Comparison of ENCODE assay signal across 10 cellular contexts in genomic region chr17:48615212-48615962, GRCh38. TPM values are rescaled to one million over a fixed set of nuclear protein-coding genes. Genes with fewer than 3 reads are reported as not detected.
DNase-seq lines count a peak whose midpoint lies in the region; ATAC-seq, FAIRE-seq and TF ChIP-seq lines count a peak whose summit lies in the region.
"Had no signal": no experiment of that assay in that cellular context is flagged by ENCODE, and none has a peak within 500 bp of the region (broad histone marks: within the 10 kb centered on the region; RNA-seq: fewer than 3 reads in every experiment).

Gene HOXB8 (minus strand): TSS chr17:48615292. CDS start chr17:48614704, 588 bp downstream.

- H3K36me3 Mint-ChIP-seq in Caco-2 (ENCODE audit: insufficient read depth, unreplicated experiment) = peaks cover 16% of the 10 kb centered on the region
- H3K36me3 Mint-ChIP-seq in endodermal cell (ENCODE audit: low read depth) = no peaks in the 10 kb centered on the region

- H2AFZ ChIP-seq in Loucy (ENCODE audit: low read length) = no peak within 1 kb of the TSS
- H2AFZ ChIP-seq in H1 (ENCODE audit: low read length) = no peak within 1 kb of the TSS

- no peak for TF ChIP-seq RAD21 in H1 (IDR thresholded peaks at IDR 0.05 in 1 of 2, conservative IDR thresholded peaks at IDR 0.05 in 1 of 2; ENCODE audit: low read depth in 2 of 2, low read length in 2 of 2)

- H3K4me3 Mint-ChIP-seq in Caco-2 (ENCODE audit: unreplicated experiment) (peak within 1 kb of the TSS; percentile 86), endodermal cell (no peak within 1 kb of the TSS)

- TF ChIP-seq POLR2A in H1 (IDR thresholded peaks at IDR 0.05; ENCODE audit: control extremely low read depth in 1 of 2, low read depth in 2 of 2, low read length in 2 of 2) = no peak

- POLR2A ChIA-PET in Caco-2 (lab: Charles Lee) = interaction anchor here (0.6 kb wide), 1 partner anchor 276 kb away, joined by 6 read pairs; no protein-coding TSS in a partner anchor
- POLR2A ChIA-PET in H1 (lab: Charles Lee; ENCODE audit: partially characterized antibody) = interaction anchor here (1.2 kb wide), 1 partner anchor 18 kb away, joined by 3 read pairs; no protein-coding TSS in a partner anchor

- no peak for ATAC-seq in upper lobe of right lung

- no peak for TF ChIP-seq EP300 in H1 (IDR thresholded peaks at IDR 0.05; ENCODE audit: borderline replicate concordance in 1 of 2, low read depth in 2 of 2, low read length in 2 of 2)

- H3F3A ChIP-seq in Loucy (ENCODE audit: low read depth) = peaks cover 12% of the 10 kb centered on the region; the same call in 1 of the 2 replicates

- no peak within 1 kb of the TSS for H3K56ac ChIP-seq in H1 (replicated peaks; ENCODE audit: insufficient read length, low read depth, low read length)

- H3K18ac ChIP-seq in H1 (ENCODE audit: extremely low read depth, low read length) = no peak within 1 kb of the TSS

- no peak within 1 kb of the TSS for H2BK20ac ChIP-seq in H1 (ENCODE audit: low read length)

- CTCF ChIA-PET in Caco-2 (lab: Charles Lee) = interaction anchor here (0.6 to 1.5 kb wide), 5 partner anchors 10 to 550 kb away, joined by 3 to 16 read pairs (median 3); no protein-coding TSS in a partner anchor
- CTCF ChIA-PET in H1 (lab: Charles Lee; ENCODE audit: partially characterized antibody) = interaction anchor here (0.5 to 5.4 kb wide), 10 partner anchors 9 to 947 kb away, joined by 3 to 30 read pairs (median 4); partner anchors contain the start of gene HOXB9

- no peak within 1 kb of the TSS for H2BK5ac ChIP-seq in H1 (ENCODE audit: low read depth, low read length)

- no peak for TF ChIP-seq CTCF in Caco-2 (IDR thresholded peaks at IDR 0.05; ENCODE audit: insufficient read depth in 1 of 2, low read depth in 1 of 2, low read length in 1 of 2, severe bottlenecking in 1 of 2, unreplicated experiment in 1 of 2)
- TF ChIP-seq CTCF in Loucy (conservative IDR thresholded peaks at IDR 0.05; ENCODE audit: low read length) = no peak
- TF ChIP-seq CTCF in H1 (IDR thresholded peaks at IDR 0.05; ENCODE audit: control extremely low read depth in 1 of 3, insufficient read depth in 1 of 3, low read depth in 1 of 3, low read length in 3 of 3) = no peak
- no peak for TF ChIP-seq CTCF in endodermal cell (conservative IDR thresholded peaks at IDR 0.05)
- no peak for TF ChIP-seq CTCF in upper lobe of right lung (IDR thresholded peaks at IDR 0.05)

- no peak within 1 kb of the TSS for H3K14ac ChIP-seq in H1 (ENCODE audit: insufficient read length)

- H4K20me1 ChIP-seq in Loucy (ENCODE audit: insufficient read depth, low read length, poor library complexity, severe bottlenecking) = peaks cover 9% of the 10 kb centered on the region
- H4K20me1 ChIP-seq in H1 (replicated peaks in 1 of 2; ENCODE audit: control insufficient read depth in 1 of 2, insufficient read depth in 2 of 2, low read length in 2 of 2) = peaks cover 18 to 32% of the 10 kb centered on the region in 2 experiments

- BruUV-seq in Caco-2 (replicated peaks; lab: Mats Ljungman, UMichigan) = no TSS peak

- H3K4ac ChIP-seq in H1 (replicated peaks; ENCODE audit: insufficient read length, low read depth, low read length) = no peak within 1 kb of the TSS

- H3K9me3 Mint-ChIP-seq in Caco-2 (ENCODE audit: unreplicated experiment) (no peaks in the 10 kb centered on the region), endodermal cell (peaks cover 2% of the 10 kb centered on the region)

- H3K79me2 ChIP-seq in Loucy (ENCODE audit: insufficient read depth, low read length) (peaks cover 97% of the 10 kb centered on the region), H1 (ENCODE audit: control insufficient read depth in 1 of 2, insufficient read depth in 2 of 2, low read length in 2 of 2) (no peaks in the 10 kb centered on the region)

- no peak within 1 kb of the TSS; the same call in 1 of the 2 replicates for H2BK12ac ChIP-seq in H1 (ENCODE audit: low read depth, low read length)

- H2BK120ac ChIP-seq in H1 (replicated peaks; ENCODE audit: low read depth, low read length) = no peak within 1 kb of the TSS

- H4K8ac ChIP-seq in H1 (ENCODE audit: extremely low read depth, insufficient read depth, low read length) = no peak within 1 kb of the TSS; the same call in 1 of the 2 replicates

- DNase-seq in Caco-2 (no peak), H1 (ENCODE audit: low read depth in 1 of 2, low spot score in 2 of 2) (no peak), GM03348 (ENCODE audit: low spot score) (no peak), endodermal cell (no peak), NCI-H748 (lab: John Stamatoyannopoulos, UW; ENCODE audit: unreplicated experiment) (no peak), upper lobe of right lung (no peak)
- DNase-seq: glutamatergic neuron, NCI-H226 had no signal

- no peaks in the 10 kb centered on the region for H3K79me1 ChIP-seq in H1 (ENCODE audit: low read depth, low read length)

- no peak for FAIRE-seq in H1 (lab: Jason Lieb, UNC)

- H3K23me2 ChIP-seq in H1 (ENCODE audit: low read depth, low read length) = 0 out of 2 replicates have a peak, but pooled peaks cover under 1% of the 10 kb centered on the region

- H3K4me3 ChIP-seq in Caco-2 (ENCODE audit: low read depth, low read length) (peak within 1 kb of the TSS; percentile 6; the same call in 1 of the 2 replicates), Loucy (ENCODE audit: low read length, poor library complexity, severe bottlenecking) (peak within 1 kb of the TSS; percentile 89), H1 (ENCODE audit: extremely low read depth in 1 of 4, insufficient read depth in 2 of 4, low read depth in 3 of 4, low read length in 4 of 4) (no peak within 1 kb of the TSS), rectal smooth muscle tissue (ENCODE audit: low read length) (peak within 1 kb of the TSS; percentile 47), endodermal cell (ENCODE audit: low read length) (no peak within 1 kb of the TSS), upper lobe of right lung (no peak within 1 kb of the TSS)

- H3K27ac ChIP-seq in H1 (ENCODE audit: low read depth, low read length) (no peak within 1 kb of the TSS), rectal smooth muscle tissue (ENCODE audit: low read depth, low read length) (no peak within 1 kb of the TSS), endodermal cell (ENCODE audit: low read depth, low read length) (no peak within 1 kb of the TSS), upper lobe of right lung (no peak within 1 kb of the TSS)

- H3K23ac ChIP-seq in H1 (ENCODE audit: insufficient read length) = no peak within 1 kb of the TSS

- intact Hi-C loops in Caco-2 (cut with micrococcal nuclease; ENCODE audit: unreplicated experiment) = no loop called here
- intact Hi-C loops in upper lobe of right lung (cut with DNase I) = loop anchor here (10.0 kb wide), 1 partner anchor 271 kb away; no protein-coding TSS in a partner anchor

- no peak within 1 kb of the TSS for H3K27ac Mint-ChIP-seq in Caco-2 (ENCODE audit: unreplicated experiment)
- no peak within 1 kb of the TSS for H3K27ac Mint-ChIP-seq in endodermal cell

- H3K9ac ChIP-seq in Loucy (ENCODE audit: low read depth, low read length, poor library complexity, severe bottlenecking) = peak within 1 kb of the TSS; percentile 100
- H3K9ac ChIP-seq in H1 (replicated peaks in 1 of 4; ENCODE audit: extremely low read depth in 1 of 4, low read depth in 3 of 4, low read length in 3 of 4) = no peak within 1 kb of the TSS
- no peak within 1 kb of the TSS for H3K9ac ChIP-seq in rectal smooth muscle tissue (ENCODE audit: low read length)
- H3K9ac ChIP-seq in endodermal cell (ENCODE audit: extremely low read depth, low read length, poor library complexity, severe bottlenecking) = no peak within 1 kb of the TSS

- H3K27me3 ChIP-seq in Caco-2 (replicated peaks; ENCODE audit: control insufficient read depth, insufficient read depth, low read length) = peaks cover 15% of the 10 kb centered on the region
- peaks cover 21% of the 10 kb centered on the region for H3K27me3 ChIP-seq in Loucy (ENCODE audit: insufficient read depth, low read length, poor library complexity, severe bottlenecking)
- H3K27me3 ChIP-seq in H1 (replicated peaks in 1 of 4; ENCODE audit: control insufficient read depth in 3 of 4, extremely low read depth in 1 of 4, insufficient read depth in 3 of 4, low read length in 3 of 4) = peaks cover 98 to 100% (median 99%) of the 10 kb centered on the region in 4 experiments
- peaks cover 43% of the 10 kb centered on the region for H3K27me3 ChIP-seq in rectal smooth muscle tissue (ENCODE audit: control insufficient read depth, insufficient read depth, low read length)
- peaks cover 100% of the 10 kb centered on the region for H3K27me3 ChIP-seq in endodermal cell (ENCODE audit: control insufficient read depth, insufficient read depth, low read length, poor library complexity, severe bottlenecking)
- H3K27me3 ChIP-seq in upper lobe of right lung = peaks cover 96% of the 10 kb centered on the region

- no peak within 1 kb of the TSS for H2AK5ac ChIP-seq in H1 (ENCODE audit: low read depth, low read length)

- no peak within 1 kb of the TSS for H4K5ac ChIP-seq in H1 (ENCODE audit: insufficient read length, low read depth, low read length)

- peak within 1 kb of the TSS; percentile 98 for H3K4me2 ChIP-seq in Loucy (ENCODE audit: low read depth, low read length, poor library complexity, severe bottlenecking)
- H3K4me2 ChIP-seq in H1 (ENCODE audit: insufficient read depth in 1 of 2, low read depth in 2 of 2, low read length in 2 of 2) = peak within 1 kb of the TSS in 1 of 2 experiments; percentile 26; a peak in 2 of 4 replicates

- WGBS in H1 (ENCODE audit: extremely low coverage in 1 of 2, insufficient coverage in 1 of 2, insufficient read length in 1 of 2, insufficient replicate concordance in 2 of 2, low coverage in 1 of 2, low lambda C conversion rate in 2 of 2, missing lambda C conversion rate in 1 of 2), 2 experiments = 24% methylated on average over 31 of the region's 34 CpGs; no CpG with 5 or more reads in 1 of the 2 experiments
- WGBS in endodermal cell (ENCODE audit: insufficient coverage in 1 of 2, insufficient read length in 1 of 2), 2 experiments = 10 to 14% methylated on average over 8 to 30 of the region's 34 CpGs

- H3K36me3 ChIP-seq in Caco-2 (ENCODE audit: control insufficient read depth, insufficient read depth, low read length) = no peaks in the 10 kb centered on the region
- no peaks in the 10 kb centered on the region for H3K36me3 ChIP-seq in Loucy (ENCODE audit: insufficient read depth, low read length)
- H3K36me3 ChIP-seq in H1 (ENCODE audit: control insufficient read depth in 2 of 4, insufficient read depth in 4 of 4, low read length in 3 of 4) = peaks cover 0 to 15% (median 0%) of the 10 kb centered on the region in 4 experiments; a peak in 1 of 8 replicates
- H3K36me3 ChIP-seq in rectal smooth muscle tissue (ENCODE audit: control insufficient read depth, insufficient read depth, low read length) = no peaks in the 10 kb centered on the region
- no peaks in the 10 kb centered on the region for H3K36me3 ChIP-seq in endodermal cell (ENCODE audit: control insufficient read depth, insufficient read depth, low read length)
- no peaks in the 10 kb centered on the region for H3K36me3 ChIP-seq in upper lobe of right lung

- peaks cover 57% of the 10 kb centered on the region for H3K27me3 Mint-ChIP-seq in Caco-2 (ENCODE audit: insufficient read depth, unreplicated experiment)
- peaks cover 99% of the 10 kb centered on the region for H3K27me3 Mint-ChIP-seq in endodermal cell (ENCODE audit: insufficient read depth)

- H3K9me3 ChIP-seq in Caco-2 (no peaks in the 10 kb centered on the region), Loucy (ENCODE audit: insufficient read depth, low read depth, low read length) (no peaks in the 10 kb centered on the region), H1 (ENCODE audit: insufficient read depth in 2 of 2, low read depth in 1 of 2, low read length in 1 of 2) (no peaks in the 10 kb centered on the region; a peak in 1 of 4 replicates), endodermal cell (ENCODE audit: control insufficient read depth, low read length) (no peaks in the 10 kb centered on the region), upper lobe of right lung (no peaks in the 10 kb centered on the region)

- H3K4me1 ChIP-seq in Caco-2 (peaks cover 4% of the 10 kb centered on the region), Loucy (ENCODE audit: insufficient read depth, low read length, poor library complexity, severe bottlenecking) (peaks cover 25% of the 10 kb centered on the region), H1 (replicated peaks in 1 of 4; ENCODE audit: control insufficient read depth in 3 of 4, insufficient read depth in 4 of 4, low read length in 3 of 4) (peaks cover 0 to 9% (median 6%) of the 10 kb centered on the region in 4 experiments; a peak in 5 of 7 replicates), rectal smooth muscle tissue (ENCODE audit: control insufficient read depth, insufficient read depth, low read length) (peaks cover 5% of the 10 kb centered on the region), endodermal cell (ENCODE audit: control insufficient read depth, insufficient read depth, low read length) (peaks cover 2% of the 10 kb centered on the region), upper lobe of right lung (peaks cover 26% of the 10 kb centered on the region)

- no peaks in the 10 kb centered on the region for H3K9me2 ChIP-seq in Loucy (replicated peaks; ENCODE audit: low read depth, low read length)

- no peak within 1 kb of the TSS for H4K91ac ChIP-seq in H1 (replicated peaks; ENCODE audit: insufficient read length, low read length)

- H3K4me1 Mint-ChIP-seq in Caco-2 (ENCODE audit: low read depth, unreplicated experiment) (peaks cover 50% of the 10 kb centered on the region), endodermal cell (peaks cover 9% of the 10 kb centered on the region)

- no peak within 1 kb of the TSS; the same call in 1 of the 2 replicates for H2BK15ac ChIP-seq in H1 (ENCODE audit: low read length)

RNA-seq across cellular contexts. Expression of gene HOXB8, which starts in this region (rescaled TPM):
- total RNA-seq in Caco-2 (2022) (0.39 and 1.2 TPM in 2 replicates), endodermal cell (not detected), upper lobe of right lung (1.0 TPM)
- not detected in 2 replicates for total RNA-seq in H1 (2021; fragmentation: NEBNext Ultra II Directional; extraction: Animal tissue kit (Norgen Biotek cat#: 25700))
- polyA plus RNA-seq in H1 (2011; rRNA removed) = not detected in 2 replicates
- polyA plus RNA-seq in H1 (2011; cell fraction: cytosol; rRNA removed) = not detected
- not detected for polyA plus RNA-seq in H1 (2011; cell fraction: nucleus; rRNA removed)
- polyA plus RNA-seq in H1 (2012, experiment 1 of 2) = not detected in 4 replicates
- polyA plus RNA-seq in H1 (2012, experiment 2 of 2) = 0.09 TPM
- not detected for polyA plus RNA-seq in H1 (2013, experiment 1 of 2)
- polyA plus RNA-seq in H1 (2013, experiment 2 of 2) = not detected
- not detected in 2 replicates for polyA minus RNA-seq in H1 (2011; rRNA and poly(A)+ RNA removed)
- not detected for polyA minus RNA-seq in H1 (2011; cell fraction: cytosol; rRNA and poly(A)+ RNA removed)
- polyA minus RNA-seq in H1 (2011; cell fraction: nucleus; rRNA and poly(A)+ RNA removed) = not detected
- polyA plus RNA-seq in endodermal cell (2013, experiment 1 of 2) = 10.3 TPM
- 7.2 TPM for polyA plus RNA-seq in endodermal cell (2013, experiment 2 of 2)

Comparison
In these comparisons a context has a peak if more than half of its experiments do, and no peak if none do; other contexts are left out.
1. H3K4me3 ChIP-seq: peak in Caco-2 (single experiment), Loucy (single experiment) and rectal smooth muscle tissue (single experiment); none in H1 (0 of 4), endodermal cell (single experiment) and upper lobe of right lung (single experiment).